In the genomic region with DNA sequence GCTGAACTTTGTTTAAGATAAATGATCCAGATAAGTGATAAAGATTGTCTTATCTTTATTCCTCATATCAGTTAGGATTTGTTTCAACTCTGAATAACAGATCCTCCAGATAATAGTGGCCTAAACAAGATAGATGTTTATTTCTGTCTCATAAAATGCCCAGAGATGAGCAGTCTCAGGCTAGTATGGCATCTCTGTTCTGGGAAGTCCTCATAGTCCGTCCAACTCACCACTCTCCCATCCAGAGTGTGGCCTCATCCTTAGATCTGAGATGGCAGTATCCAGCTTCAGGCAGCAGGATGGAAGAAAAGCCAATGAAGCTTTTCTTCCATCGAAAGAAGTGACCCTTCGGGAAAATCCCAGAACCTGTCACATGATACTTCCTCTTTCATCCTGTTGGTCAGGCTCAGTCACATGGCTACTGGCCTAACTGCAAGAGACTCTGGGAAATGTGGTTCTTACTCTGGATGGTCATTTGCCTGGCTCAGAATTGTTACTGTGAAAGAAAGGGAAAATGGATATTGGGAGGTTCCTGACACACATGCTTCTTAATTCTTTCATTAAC, we compare ENCODE assay signal across 9 cellular contexts. TPM values are rescaled to one million over a fixed set of nuclear protein-coding genes. Genes with fewer than 3 reads are reported as not detected.
DNase-seq lines count a peak whose midpoint lies in the region; ATAC-seq and TF ChIP-seq lines count a peak whose summit lies in the region.
"Had no signal": no experiment of that assay in that cellular context is flagged by ENCODE, and none has a peak within 500 bp of the region (broad histone marks: within the 10 kb centered on the region; RNA-seq: fewer than 3 reads in every experiment).

No MANE protein-coding gene starts in this region.

- no peaks in the 10 kb centered on the region for H3K36me3 ChIP-seq in GM06990 (ENCODE audit: control insufficient read depth, insufficient read depth, low read length)
- no peaks in the 10 kb centered on the region for H3K36me3 ChIP-seq in colonic mucosa
- no peaks in the 10 kb centered on the region for H3K36me3 ChIP-seq in aorta (ENCODE audit: control insufficient read depth in 1 of 2, insufficient read depth in 2 of 2, low read length in 1 of 2)

- H3K9me3 ChIP-seq in colonic mucosa: no peaks in the 10 kb centered on the region
- no peaks in the 10 kb centered on the region for H3K9me3 ChIP-seq in aorta (ENCODE audit: control insufficient read depth, low read length)

- ATAC-seq in HG03039 (IDR thresholded peaks at IDR 0.05; ENCODE audit: unreplicated experiment): no peak
- ATAC-seq in aorta (ENCODE audit: low FRiP score): no peak

- TF ChIP-seq CTCF in GM06990 (IDR thresholded peaks at IDR 0.05; ENCODE audit: insufficient read depth, low read length, poor library complexity, severe bottlenecking) (no peak), colonic mucosa (IDR thresholded peaks at IDR 0.05) (no peak)

- H3K4me3 ChIP-seq in GM06990 (replicated peaks; ENCODE audit: low read depth, low read length): peak overlapping the region; percentile 30; the same call in 1 of the 2 replicates
- no peak overlapping the region for H3K4me3 ChIP-seq in colonic mucosa
- no peak overlapping the region for H3K4me3 ChIP-seq in aorta (ENCODE audit: low read length in 2 of 2)
- H3K4me3 ChIP-seq: SK-N-MC had no signal

- WGBS in aorta, 2 donors: 29 to 33% methylated on average over 3 of the region's 3 CpGs

- H3K4me1 ChIP-seq in colonic mucosa: no peaks in the 10 kb centered on the region
- H3K4me1 ChIP-seq in aorta (ENCODE audit: control insufficient read depth in 1 of 2, insufficient read depth in 2 of 2, low read length in 2 of 2): no peaks in the 10 kb centered on the region

- DNase-seq in GM06990 (ENCODE audit: extremely low read depth, insufficient read length): no peak
- peak; percentile 7 for DNase-seq in NCI-H460 (ENCODE audit: extremely low read depth, low read depth)
- peak; percentile 26 for DNase-seq in colonic mucosa
- DNase-seq in middle frontal gyrus (ENCODE audit: extremely low spot score, low spot score): peak; percentile 49
- no peak for DNase-seq in islet precursor cell
- no peak for DNase-seq in activated effector memory CD4-positive, alpha-beta T cell treated with Interleukin-2 at 50 U/mL for 16 hours
- no peak for DNase-seq in aorta

- H3K27me3 ChIP-seq in GM06990 (replicated peaks; ENCODE audit: control insufficient read depth, insufficient read depth, low read length) (no peaks in the 10 kb centered on the region), colonic mucosa (no peaks in the 10 kb centered on the region), aorta (ENCODE audit: control insufficient read depth in 1 of 2, insufficient read depth in 2 of 2, low read length in 1 of 2) (peaks cover 0 to 4% of the 10 kb centered on the region in 2 donors)

- H3K9ac ChIP-seq in colonic mucosa (ENCODE audit: low read depth in 2 of 2, low read length in 2 of 2): no peak overlapping the region

- intact Hi-C loops in colonic mucosa (cut with DNase I) (no loop called here), aorta (cut with DNase I) (no loop called here)

- H3K27ac ChIP-seq in colonic mucosa: no peak overlapping the region
- H3K27ac ChIP-seq in aorta (ENCODE audit: low read depth in 1 of 2, low read length in 2 of 2): no peak overlapping the region
- H3K27ac ChIP-seq: SK-N-MC had no signal

RNA-seq across cellular contexts. Expression of a gene that starts 29.4 kb away (rescaled TPM):
- total RNA-seq in NCI-H460 (2014; rRNA removed; shearing (Covaris generic)): not detected in 2 replicates
- not detected in 2 replicates for polyA plus RNA-seq in NCI-H460 (2014; cell fraction: nucleus; rRNA removed)
- total RNA-seq in colonic mucosa (1 to 10 TPM; 1.1 to 2.3 TPM), aorta (1 to 10 TPM; 5.1 to 5.8 TPM)
- 1 to 10 TPM in 1 of 2 donors, under 1 TPM in 1; 0.23 to 2.5 TPM for polyA plus RNA-seq in aorta

Comparison
In these comparisons a context has a peak if more than half of its experiments do, and no peak if none do; other contexts are left out.
1. DNase-seq: peak in NCI-H460 (single experiment), colonic mucosa (single experiment) and middle frontal gyrus (single experiment); none in GM06990 (single experiment), islet precursor cell (single experiment), activated effector memory CD4-positive, alpha-beta T cell treated with Interleukin-2 at 50 U/mL for 16 hours (single experiment) and aorta (0 of 2).